ENCODE assay signal across 8 cellular contexts in genomic region chr5:140038373-140038957, GRCh38. TPM values are rescaled to one million over a fixed set of nuclear protein-coding genes. Genes with fewer than 3 reads are reported as not detected.
DNase-seq lines count a peak whose midpoint lies in the region; ATAC-seq lines count a peak whose summit lies in the region.

No MANE protein-coding gene starts in this region.

- H3K4me1 Mint-ChIP-seq in central memory CD8-positive, alpha-beta T cell = peaks cover 22% of the 10 kb centered on the region
- peaks cover 4 to 14% of the 10 kb centered on the region in 2 donors for H3K4me1 Mint-ChIP-seq in natural killer cell treated with Interleukin-12 subunit alpha and Interleukin-12 subunit beta and Interleukin-15 and Interleukin-18, amount 100 ng/mL, for 72 hours (ENCODE audit: low read depth in 2 of 2)
- peaks cover 10% of the 10 kb centered on the region for H3K4me1 Mint-ChIP-seq in activated CD8-positive, alpha-beta T cell treated with anti-CD3 and anti-CD28 coated beads, Interleukin-2, amount 10 ng/mL, durations not matched to agents 7 days and 5 days (ENCODE audit: low read depth)
- peaks cover 7% of the 10 kb centered on the region for H3K4me1 Mint-ChIP-seq in activated CD4-positive, alpha-beta T cell treated with anti-CD3 and anti-CD28 coated beads for 36 hours

- CTCF ChIA-PET in activated CD8-positive, alpha-beta T cell treated with anti-CD3 and anti-CD28 coated beads, Interleukin-2, amount 10 ng/mL, durations not matched to agents 7 days and 5 days (lab: Charles Lee) = interaction anchor here (1.0 to 1.4 kb wide), 2 partner anchors 69 to 122 kb away, joined by 3 to 5 read pairs; no protein-coding TSS in a partner anchor
- CTCF ChIA-PET in activated CD4-positive, alpha-beta T cell treated with anti-CD3 and anti-CD28 coated beads for 36 hours (lab: Charles Lee) = interaction anchor here (0.5 to 1.2 kb wide), 6 partner anchors 12 to 262 kb away, joined by 3 to 6 read pairs (median 3); no protein-coding TSS in a partner anchor

- peaks cover 51% of the 10 kb centered on the region for H3K27me3 Mint-ChIP-seq in central memory CD8-positive, alpha-beta T cell
- H3K27me3 Mint-ChIP-seq in natural killer cell treated with Interleukin-12 subunit alpha and Interleukin-12 subunit beta and Interleukin-15 and Interleukin-18, amount 100 ng/mL, for 72 hours = peaks cover 47 to 59% of the 10 kb centered on the region in 2 donors
- peaks cover 66% of the 10 kb centered on the region for H3K27me3 Mint-ChIP-seq in activated CD8-positive, alpha-beta T cell treated with anti-CD3 and anti-CD28 coated beads, Interleukin-2, amount 10 ng/mL, durations not matched to agents 7 days and 5 days (ENCODE audit: low read depth)
- H3K27me3 Mint-ChIP-seq in activated CD4-positive, alpha-beta T cell treated with anti-CD3 and anti-CD28 coated beads for 36 hours = peaks cover 53% of the 10 kb centered on the region

- POLR2A ChIA-PET in activated CD8-positive, alpha-beta T cell treated with anti-CD3 and anti-CD28 coated beads, Interleukin-2, amount 10 ng/mL, durations not matched to agents 7 days and 5 days (lab: Charles Lee) = no interaction called here
- POLR2A ChIA-PET in activated CD4-positive, alpha-beta T cell treated with anti-CD3 and anti-CD28 coated beads for 36 hours (lab: Charles Lee) = interaction anchor here (0.6 kb wide), 1 partner anchor 35 kb away, joined by 5 read pairs; no protein-coding TSS in a partner anchor

- no peaks in the 10 kb centered on the region for H3K9me3 Mint-ChIP-seq in central memory CD8-positive, alpha-beta T cell
- H3K9me3 Mint-ChIP-seq in natural killer cell treated with Interleukin-12 subunit alpha and Interleukin-12 subunit beta and Interleukin-15 and Interleukin-18, amount 100 ng/mL, for 72 hours = no peaks in the 10 kb centered on the region
- H3K9me3 Mint-ChIP-seq in activated CD8-positive, alpha-beta T cell treated with anti-CD3 and anti-CD28 coated beads, Interleukin-2, amount 10 ng/mL, durations not matched to agents 7 days and 5 days (ENCODE audit: insufficient read depth) = no peaks in the 10 kb centered on the region
- H3K9me3 Mint-ChIP-seq in activated CD4-positive, alpha-beta T cell treated with anti-CD3 and anti-CD28 coated beads for 36 hours (ENCODE audit: low read depth) = no peaks in the 10 kb centered on the region

- no peak overlapping the region for H3K27ac Mint-ChIP-seq in central memory CD8-positive, alpha-beta T cell (ENCODE audit: low read depth)
- no peak overlapping the region for H3K27ac Mint-ChIP-seq in natural killer cell treated with Interleukin-12 subunit alpha and Interleukin-12 subunit beta and Interleukin-15 and Interleukin-18, amount 100 ng/mL, for 72 hours
- no peak overlapping the region for H3K27ac Mint-ChIP-seq in activated CD8-positive, alpha-beta T cell treated with anti-CD3 and anti-CD28 coated beads, Interleukin-2, amount 10 ng/mL, durations not matched to agents 7 days and 5 days
- H3K27ac Mint-ChIP-seq in activated CD4-positive, alpha-beta T cell treated with anti-CD3 and anti-CD28 coated beads for 36 hours = no peak overlapping the region

- peak overlapping the region; percentile 39 for H3K4me3 Mint-ChIP-seq in central memory CD8-positive, alpha-beta T cell
- peak overlapping the region; percentile 44 for H3K4me3 Mint-ChIP-seq in natural killer cell treated with Interleukin-12 subunit alpha and Interleukin-12 subunit beta and Interleukin-15 and Interleukin-18, amount 100 ng/mL, for 72 hours
- no peak overlapping the region for H3K4me3 Mint-ChIP-seq in activated CD8-positive, alpha-beta T cell treated with anti-CD3 and anti-CD28 coated beads, Interleukin-2, amount 10 ng/mL, durations not matched to agents 7 days and 5 days
- no peak overlapping the region for H3K4me3 Mint-ChIP-seq in activated CD4-positive, alpha-beta T cell treated with anti-CD3 and anti-CD28 coated beads for 36 hours

- intact Hi-C loops in activated CD4-positive, alpha-beta T cell treated with anti-CD3 and anti-CD28 coated beads for 36 hours (cut with DNase I, micrococcal nuclease) = loop anchor here in 1 of 2 experiments (2.0 kb wide), 1 partner anchor 24 kb away; no protein-coding TSS in a partner anchor

- peaks cover 2% of the 10 kb centered on the region for H3K36me3 Mint-ChIP-seq in central memory CD8-positive, alpha-beta T cell (ENCODE audit: insufficient read depth)
- no peaks in the 10 kb centered on the region for H3K36me3 Mint-ChIP-seq in natural killer cell treated with Interleukin-12 subunit alpha and Interleukin-12 subunit beta and Interleukin-15 and Interleukin-18, amount 100 ng/mL, for 72 hours
- H3K36me3 Mint-ChIP-seq in activated CD8-positive, alpha-beta T cell treated with anti-CD3 and anti-CD28 coated beads, Interleukin-2, amount 10 ng/mL, durations not matched to agents 7 days and 5 days (ENCODE audit: low read depth) = no peaks in the 10 kb centered on the region
- H3K36me3 Mint-ChIP-seq in activated CD4-positive, alpha-beta T cell treated with anti-CD3 and anti-CD28 coated beads for 36 hours (ENCODE audit: low read depth) = no peaks in the 10 kb centered on the region

- no peak for ATAC-seq in central memory CD8-positive, alpha-beta T cell (replicated peaks; ENCODE audit: extremely low read depth, poor library complexity, severe bottlenecking)
- ATAC-seq in natural killer cell treated with Interleukin-12 subunit alpha and Interleukin-12 subunit beta and Interleukin-15 and Interleukin-18, amount 100 ng/mL, for 72 hours = no peak
- ATAC-seq in activated CD8-positive, alpha-beta T cell treated with anti-CD3 and anti-CD28 coated beads, Interleukin-2, amount 10 ng/mL, durations not matched to agents 7 days and 5 days = no peak
- ATAC-seq in activated CD4-positive, alpha-beta T cell treated with anti-CD3 and anti-CD28 coated beads for 36 hours = no peak
- ATAC-seq in GM18868 (IDR thresholded peaks at IDR 0.05; ENCODE audit: unreplicated experiment) = no peak

- DNase-seq in COR-L47 (lab: John Stamatoyannopoulos, UW) = peak; percentile 42
- peak; percentile 49 for DNase-seq in HT1080 (ENCODE audit: low read depth)
- no peak for DNase-seq in central memory CD8-positive, alpha-beta T cell (ENCODE audit: low spot score in 2 of 2)
- no peak for DNase-seq in natural killer cell treated with Interleukin-12 subunit alpha and Interleukin-12 subunit beta and Interleukin-15 and Interleukin-18, amount 100 ng/mL, for 72 hours (ENCODE audit: low spot score)
- no peak for DNase-seq in activated CD8-positive, alpha-beta T cell treated with anti-CD3 and anti-CD28 coated beads, Interleukin-2, amount 10 ng/mL, durations not matched to agents 7 days and 5 days
- DNase-seq in activated CD4-positive, alpha-beta T cell treated with anti-CD3 and anti-CD28 coated beads for 36 hours = no peak
- DNase-seq in NCI-H1436 treated with DMSO at 0.1 percent for 48 hours (lab: John Stamatoyannopoulos, UW) = no peak

RNA-seq across cellular contexts. Expression of gene NRG2, which starts 4.6 kb away (rescaled TPM):
- total RNA-seq in HT1080 (2014; rRNA removed; shearing (Covaris generic)) = 9.2 and 10.4 TPM in 2 replicates
- 1.7 TPM in 2 replicates for polyA plus RNA-seq in HT1080 (2015; cell fraction: cytosol; rRNA removed)
- 0.95 and 2.5 TPM in 2 replicates for polyA plus RNA-seq in HT1080 (2015; cell fraction: nucleus; rRNA removed)
- total RNA-seq in natural killer cell treated with Interleukin-12 subunit alpha and Interleukin-12 subunit beta and Interleukin-15 and Interleukin-18, amount 100 ng/mL, for 72 hours = not detected
- not detected for total RNA-seq in activated CD8-positive, alpha-beta T cell treated with anti-CD3 and anti-CD28 coated beads, Interleukin-2, amount 10 ng/mL, durations not matched to agents 7 days and 5 days
- under 1 TPM; 0.11 to 0.14 TPM for total RNA-seq in activated CD4-positive, alpha-beta T cell treated with anti-CD3 and anti-CD28 coated beads for 36 hours

Comparison
In these comparisons a context has a peak if more than half of its experiments do, and no peak if none do; other contexts are left out.
1. DNase-seq: peak in COR-L47 (single experiment) and HT1080 (single experiment); none in central memory CD8-positive, alpha-beta T cell (0 of 2), natural killer cell treated with Interleukin-12 subunit alpha and Interleukin-12 subunit beta and Interleukin-15 and Interleukin-18, amount 100 ng/mL, for 72 hours (single experiment), activated CD8-positive, alpha-beta T cell treated with anti-CD3 and anti-CD28 coated beads, Interleukin-2, amount 10 ng/mL, durations not matched to agents 7 days and 5 days (single experiment), activated CD4-positive, alpha-beta T cell treated with anti-CD3 and anti-CD28 coated beads for 36 hours (single experiment) and NCI-H1436 treated with DMSO at 0.1 percent for 48 hours (single experiment).
2. H3K4me3 Mint-ChIP-seq: peak in central memory CD8-positive, alpha-beta T cell (single experiment) and natural killer cell treated with Interleukin-12 subunit alpha and Interleukin-12 subunit beta and Interleukin-15 and Interleukin-18, amount 100 ng/mL, for 72 hours (single experiment); none in activated CD8-positive, alpha-beta T cell treated with anti-CD3 and anti-CD28 coated beads, Interleukin-2, amount 10 ng/mL, durations not matched to agents 7 days and 5 days (single experiment) and activated CD4-positive, alpha-beta T cell treated with anti-CD3 and anti-CD28 coated beads for 36 hours (single experiment).